ENCODE assay signal across 25 cellular contexts in genomic region chr13:99856021-99856420, GRCh38.
"Had no signal": no experiment of that assay in that cellular context is flagged by ENCODE, and none has a peak within 500 bp of the region (broad histone marks: within the 10 kb centered on the region; RNA-seq: fewer than 3 reads in every experiment).

No MANE protein-coding gene starts in this region.

- ATAC-seq: effector memory CD8-positive, alpha-beta T cell; gastroesophageal sphincter; stimulated activated naive B cell treated with anti-CD40 and anti-IgM and Interleukin-4, amounts not matched to agents 10 μg/mL and 1 μg/mL and 100 μg/mL, for 72 hours; stimulated activated naive CD8-positive, alpha-beta T cell treated with anti-CD3 and anti-CD28 coated beads, Interleukin-15, amount 100 ng/mL, for 72 hours; upper lobe of right lung had no signal

- H3K9me3 ChIP-seq: esophagus muscularis mucosa, gastroesophageal sphincter, left ventricle myocardium inferior, prostate gland, sigmoid colon, testis, tibial nerve, upper lobe of right lung, vagina had no signal

- H3K27me3 ChIP-seq: esophagus muscularis mucosa, gastroesophageal sphincter, sigmoid colon, testis, tibial nerve, upper lobe of right lung, vagina had no signal

- H3K27ac ChIP-seq: epithelial cell of prostate, esophagus muscularis mucosa, gastroesophageal sphincter, left ventricle myocardium inferior, parathyroid adenoma, prostate gland, sigmoid colon, skin epidermis, testis, tibial nerve, upper lobe of right lung, vagina had no signal

- H3K4me3 ChIP-seq: esophagus muscularis mucosa, gastroesophageal sphincter, left ventricle myocardium inferior, lung, prostate gland, sigmoid colon, skin epidermis, testis, tibial nerve, upper lobe of right lung, vagina had no signal

- DNase-seq: effector memory CD8-positive, alpha-beta T cell; foreskin fibroblast; glutamatergic neuron; islet precursor cell; left ventricle myocardium inferior; mesendoderm; naive B cell; occipital lobe; retina; sigmoid colon; stimulated activated CD4-positive, alpha-beta T cell treated with anti-CD3 and anti-CD28 coated beads, Interleukin-2, amount 100 ng/mL, for 24 hours; stimulated activated CD4-positive, alpha-beta T cell treated with anti-CD3 and anti-CD28 coated beads, Interleukin-4, amount 100 ng/mL, for 4 hours; stimulated activated naive B cell treated with anti-CD40 and anti-IgM and Interleukin-4, amounts not matched to agents 10 μg/mL and 1 μg/mL and 100 μg/mL, for 72 hours; stimulated activated naive CD8-positive, alpha-beta T cell treated with anti-CD3 and anti-CD28 coated beads, Interleukin-15, amount 100 ng/mL, for 72 hours; testis; upper lobe of right lung had no signal

- H3K4me1 ChIP-seq: esophagus muscularis mucosa, gastroesophageal sphincter, left ventricle myocardium inferior, parathyroid adenoma, prostate gland, sigmoid colon, testis, tibial nerve, upper lobe of right lung, vagina had no signal

- H3K36me3 ChIP-seq: left ventricle myocardium inferior, prostate gland, sigmoid colon, tibial nerve, upper lobe of right lung, vagina had no signal
